In the genomic region with DNA sequence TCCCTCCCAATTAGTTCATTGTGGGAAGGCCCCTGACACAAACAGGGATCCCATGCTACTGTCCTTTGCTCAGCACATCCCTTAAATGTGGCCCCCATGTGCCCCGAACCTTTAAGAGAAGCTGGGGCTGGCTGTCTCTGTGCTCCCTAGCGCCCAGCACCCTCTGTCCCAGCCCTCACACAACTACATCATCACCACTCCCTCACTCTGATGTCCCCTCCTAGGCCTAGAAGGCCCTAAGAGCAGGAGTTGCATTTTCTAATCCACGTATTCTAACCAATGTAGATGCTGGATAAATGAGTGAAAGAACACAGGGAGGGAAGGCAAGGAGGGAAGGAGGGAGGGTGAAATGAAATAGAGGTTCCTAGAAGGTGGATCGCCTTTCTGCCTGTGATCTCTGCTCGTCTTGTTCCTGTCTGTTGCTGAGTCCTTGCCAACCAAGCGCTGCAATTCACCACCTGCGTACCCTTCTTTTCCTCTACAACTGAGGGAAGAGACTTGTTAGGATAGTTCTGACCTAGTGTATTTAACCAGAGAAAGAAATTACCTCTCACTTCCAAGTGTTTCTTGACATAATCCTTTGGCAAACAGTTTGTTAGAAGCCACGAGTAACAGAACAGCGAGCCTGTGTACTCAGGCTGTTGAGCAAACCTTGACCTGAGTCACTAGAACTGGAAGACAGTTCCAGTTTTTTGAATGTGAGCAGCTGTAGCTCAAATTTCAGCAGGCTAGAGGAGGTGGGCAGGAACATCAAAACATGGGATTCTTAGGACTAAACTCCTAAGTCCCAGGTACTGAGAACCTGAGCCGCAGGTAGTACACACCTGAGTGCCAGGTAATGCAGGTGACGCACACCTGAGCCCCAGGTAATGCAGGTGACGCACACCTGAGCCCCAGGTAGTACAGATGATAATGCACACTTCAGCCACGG, we compare ENCODE assay signal across 11 cellular contexts.
A peak's percentile ranks its signal among the peaks of the same experiment; 100 is the strongest.
DNase-seq lines count a peak whose midpoint lies in the region; ATAC-seq lines count a peak whose summit lies in the region.
"Had no signal": no experiment of that assay in that cellular context is flagged by ENCODE, and none has a peak within 500 bp of the region (broad histone marks: within the 10 kb centered on the region; RNA-seq: fewer than 3 reads in every experiment).

No MANE protein-coding gene starts in this region.

- no peak overlapping the region for H3K4me3 Mint-ChIP-seq in stimulated activated memory B cell treated with anti-CD40 and anti-IgM and Interleukin-4, amounts not matched to agents 10 μg/mL and 1 μg/mL and 100 μg/mL, for 72 hours

- H3K27ac Mint-ChIP-seq in stimulated activated memory B cell treated with anti-CD40 and anti-IgM and Interleukin-4, amounts not matched to agents 10 μg/mL and 1 μg/mL and 100 μg/mL, for 72 hours = no peak overlapping the region

- ATAC-seq in left colon = peak; percentile 58
- peak; percentile 10 for ATAC-seq in stimulated activated memory B cell treated with anti-CD40 and anti-IgM and Interleukin-4, amounts not matched to agents 10 μg/mL and 1 μg/mL and 100 μg/mL, for 72 hours
- ATAC-seq in HG03108 (IDR thresholded peaks at IDR 0.05; ENCODE audit: unreplicated experiment) = no peak

- no peaks in the 10 kb centered on the region for H3K36me3 Mint-ChIP-seq in stimulated activated memory B cell treated with anti-CD40 and anti-IgM and Interleukin-4, amounts not matched to agents 10 μg/mL and 1 μg/mL and 100 μg/mL, for 72 hours

- no peaks in the 10 kb centered on the region for H3K9me3 Mint-ChIP-seq in stimulated activated memory B cell treated with anti-CD40 and anti-IgM and Interleukin-4, amounts not matched to agents 10 μg/mL and 1 μg/mL and 100 μg/mL, for 72 hours

- H3K27me3 Mint-ChIP-seq in stimulated activated memory B cell treated with anti-CD40 and anti-IgM and Interleukin-4, amounts not matched to agents 10 μg/mL and 1 μg/mL and 100 μg/mL, for 72 hours = peaks cover 55% of the 10 kb centered on the region

- intact Hi-C loops in left colon (cut with DNase I, micrococcal nuclease) = no loop called here

- DNase-seq in NCI-H2107 treated with DMSO at 0.1 percent for 48 hours (lab: John Stamatoyannopoulos, UW; ENCODE audit: unreplicated experiment) (peak; percentile 45), NCI-H2107 (lab: John Stamatoyannopoulos, UW) (no peak), NCI-H748 treated with DMSO at 0.1 percent for 48 hours (lab: John Stamatoyannopoulos, UW) (peak; percentile 38), left colon (peak in 1 of 2 donors; percentile 39), HK-2 (ENCODE audit: unreplicated experiment) (no peak), activated gamma-delta T cell (lab: John Stamatoyannopoulos, UW) (no peak)
- DNase-seq: activated CD8-positive, alpha-beta memory T cell treated with anti-CD3 and anti-CD28 coated beads, Interleukin-2, amount 50 U/mL, for 48 hours; left cardiac atrium; psoas muscle had no signal

- H3K4me1 Mint-ChIP-seq in stimulated activated memory B cell treated with anti-CD40 and anti-IgM and Interleukin-4, amounts not matched to agents 10 μg/mL and 1 μg/mL and 100 μg/mL, for 72 hours = peaks cover 7% of the 10 kb centered on the region

Comparison
In these comparisons a context has a peak if more than half of its experiments do, and no peak if none do; other contexts are left out.
1. DNase-seq: peak in NCI-H2107 treated with DMSO at 0.1 percent for 48 hours (single experiment) and NCI-H748 treated with DMSO at 0.1 percent for 48 hours (single experiment); none in NCI-H2107 (single experiment), HK-2 (single experiment) and activated gamma-delta T cell (single experiment).